10 cellular contexts compared by ENCODE assay signal in genomic region chr5:150641006-150641570, GRCh38. TPM values are rescaled to one million over a fixed set of nuclear protein-coding genes. Genes with fewer than 3 reads are reported as not detected.
DNase-seq lines count a peak whose midpoint lies in the region; ATAC-seq and TF ChIP-seq lines count a peak whose summit lies in the region.
"Had no signal": no experiment of that assay in that cellular context is flagged by ENCODE, and none has a peak within 500 bp of the region (broad histone marks: within the 10 kb centered on the region; RNA-seq: fewer than 3 reads in every experiment).

No MANE protein-coding gene starts in this region.

- peaks cover 89% of the 10 kb centered on the region for H3K4me1 Mint-ChIP-seq in brain
- H3K4me1 Mint-ChIP-seq in activated naive CD4-positive, alpha-beta T cell treated with anti-CD3 and anti-CD28 coated beads, Interleukin-2, amount 10 ng/mL, durations not matched to agents 7 days and 5 days, result no peaks in the 10 kb centered on the region

- peaks cover 0 to 8% (median 0%) of the 10 kb centered on the region in 5 experiments for H3K9me3 Mint-ChIP-seq in brain
- no peaks in the 10 kb centered on the region for H3K9me3 Mint-ChIP-seq in activated naive CD4-positive, alpha-beta T cell treated with anti-CD3 and anti-CD28 coated beads, Interleukin-2, amount 10 ng/mL, durations not matched to agents 7 days and 5 days

- H4K20me1 ChIP-seq in hepatocyte (ENCODE audit: insufficient read depth, poor library complexity, severe bottlenecking), result no peaks in the 10 kb centered on the region

- H3K79me2 ChIP-seq in hepatocyte, result peaks cover 39% of the 10 kb centered on the region

- H3K4me3 ChIP-seq in hepatocyte (no peak overlapping the region), skeletal muscle cell (ENCODE audit: low read depth, low read length) (peak overlapping the region; percentile 37)

- H2AFZ ChIP-seq in hepatocyte, result no peak overlapping the region

- peak overlapping the region; percentile 67 for H3K4me2 ChIP-seq in hepatocyte

- DNase-seq in ELR (ENCODE audit: low read depth) (peak; percentile 86), hepatocyte (ENCODE audit: low spot score) (no peak), skeletal muscle cell (ENCODE audit: low read depth) (peak; percentile 50), GOT3 (lab: John Stamatoyannopoulos, UW) (no peak)
- no peak for DNase-seq in stimulated activated naive CD4-positive, alpha-beta T cell treated with Interleukin-2 at 50 U/mL for 16 hours (lab: John Stamatoyannopoulos, UW)
- DNase-seq in activated naive CD4-positive, alpha-beta T cell treated with anti-CD3 and anti-CD28 coated beads, Interleukin-2, amount 10 ng/mL, durations not matched to agents 7 days and 5 days, result no peak
- DNase-seq: activated CD8-positive, alpha-beta memory T cell treated with anti-CD3 and anti-CD28 coated beads for 24 hours; NCI-H345 had no signal

- H3K9me2 ChIP-seq in hepatocyte (replicated peaks; ENCODE audit: insufficient read depth), result no peaks in the 10 kb centered on the region

- no peak for ATAC-seq in HG02623 (IDR thresholded peaks at IDR 0.05; ENCODE audit: unreplicated experiment)

- CTCF ChIA-PET in activated naive CD4-positive, alpha-beta T cell treated with anti-CD3 and anti-CD28 coated beads, Interleukin-2, amount 10 ng/mL, durations not matched to agents 7 days and 5 days (lab: Charles Lee), result no interaction called here

- H3K27me3 Mint-ChIP-seq in brain, result peaks cover 3% of the 10 kb centered on the region
- peaks cover 64% of the 10 kb centered on the region for H3K27me3 Mint-ChIP-seq in activated naive CD4-positive, alpha-beta T cell treated with anti-CD3 and anti-CD28 coated beads, Interleukin-2, amount 10 ng/mL, durations not matched to agents 7 days and 5 days

- peak overlapping the region; percentile 86 for H3K27ac ChIP-seq in hepatocyte

- TF ChIP-seq CTCF in brain (conservative IDR thresholded peaks at IDR 0.05) (no peak), hepatocyte (IDR thresholded peaks at IDR 0.05; ENCODE audit: poor library complexity) (no peak)

- H3K27me3 ChIP-seq in hepatocyte, result no peaks in the 10 kb centered on the region

- WGBS in hepatocyte (ENCODE audit: low lambda C conversion rate, missing lambda C conversion rate), result 90% methylated on average over 7 of the region's 9 CpGs

- H3K36me3 ChIP-seq in hepatocyte (replicated peaks; ENCODE audit: insufficient read depth, low read depth), result no peaks in the 10 kb centered on the region

- no peaks in the 10 kb centered on the region for H3K36me3 Mint-ChIP-seq in brain
- no peaks in the 10 kb centered on the region for H3K36me3 Mint-ChIP-seq in activated naive CD4-positive, alpha-beta T cell treated with anti-CD3 and anti-CD28 coated beads, Interleukin-2, amount 10 ng/mL, durations not matched to agents 7 days and 5 days

- H3K4me1 ChIP-seq in hepatocyte (ENCODE audit: insufficient read depth), result peaks cover 91% of the 10 kb centered on the region

- no peaks in the 10 kb centered on the region for H3K9me3 ChIP-seq in hepatocyte (ENCODE audit: low read depth)

- peak overlapping the region in 3 of 5 experiments; percentile 79 to 94 (median 92) for H3K27ac Mint-ChIP-seq in brain
- H3K27ac Mint-ChIP-seq in activated naive CD4-positive, alpha-beta T cell treated with anti-CD3 and anti-CD28 coated beads, Interleukin-2, amount 10 ng/mL, durations not matched to agents 7 days and 5 days, result no peak overlapping the region

- H3K4me3 Mint-ChIP-seq in brain, result peak overlapping the region in 3 of 5 experiments; percentile 35 to 87 (median 49)
- H3K4me3 Mint-ChIP-seq in activated naive CD4-positive, alpha-beta T cell treated with anti-CD3 and anti-CD28 coated beads, Interleukin-2, amount 10 ng/mL, durations not matched to agents 7 days and 5 days, result no peak overlapping the region

RNA-seq across cellular contexts. Expression of gene SYNPO, which starts 0.6 kb away (rescaled TPM):
- polyA plus RNA-seq in brain (ENCODE audit: insufficient read depth, low read depth, low replicate concordance), result 50.7 TPM
- 6.9 and 8.4 TPM in 2 replicates for total RNA-seq in hepatocyte
- 5.3 and 7.1 TPM in 2 replicates for polyA plus RNA-seq in hepatocyte

RNA-seq across cellular contexts. Expression of gene MYOZ3, which starts 20.0 kb away (rescaled TPM):
- 0.24 TPM for polyA plus RNA-seq in brain (ENCODE audit: insufficient read depth, low read depth, low replicate concordance)
- total RNA-seq in hepatocyte, result 0.92 and 1.1 TPM in 2 replicates
- polyA plus RNA-seq in hepatocyte, result 0.83 and 1.8 TPM in 2 replicates

RNA-seq across cellular contexts. Expression of gene RBM22, which starts 59.8 kb away (rescaled TPM):
- 52.7 TPM for polyA plus RNA-seq in brain (ENCODE audit: insufficient read depth, low read depth, low replicate concordance)
- 39.3 and 42.6 TPM in 2 replicates for total RNA-seq in hepatocyte
- 32.9 and 38.6 TPM in 2 replicates for polyA plus RNA-seq in hepatocyte

Comparison
In these comparisons a context has a peak if more than half of its experiments do, and no peak if none do; other contexts are left out.
1. DNase-seq: peak in ELR (single experiment) and skeletal muscle cell (single experiment); none in hepatocyte (single experiment), GOT3 (single experiment), stimulated activated naive CD4-positive, alpha-beta T cell treated with Interleukin-2 at 50 U/mL for 16 hours (single experiment) and activated naive CD4-positive, alpha-beta T cell treated with anti-CD3 and anti-CD28 coated beads, Interleukin-2, amount 10 ng/mL, durations not matched to agents 7 days and 5 days (single experiment).